Comparison of ENCODE assay signal across 8 cellular contexts in the genomic region with DNA sequence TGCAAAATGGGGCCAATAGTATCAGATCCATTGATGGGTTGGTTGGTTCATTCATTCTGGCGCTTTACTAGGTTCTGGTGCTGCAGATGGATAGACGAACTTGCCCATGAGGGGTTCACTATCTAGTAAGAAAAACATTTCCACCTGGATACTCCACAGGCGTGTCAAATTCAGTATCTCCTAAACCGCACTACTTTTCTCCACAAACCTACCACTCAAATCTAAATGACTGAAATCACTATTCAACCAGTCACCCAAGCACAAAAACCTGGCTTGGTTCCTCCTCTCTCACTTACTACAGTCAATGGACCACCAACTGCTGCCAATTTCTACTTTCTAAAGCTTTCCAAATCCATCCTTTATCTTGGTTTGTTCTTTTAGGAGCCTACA. TPM values are rescaled to one million over a fixed set of nuclear protein-coding genes. Genes with fewer than 3 reads are reported as not detected.
DNase-seq lines count a peak whose midpoint lies in the region; ATAC-seq and TF ChIP-seq lines count a peak whose summit lies in the region.

No MANE protein-coding gene starts in this region.

- H3K4me3 ChIP-seq in muscle layer of colon (ENCODE audit: low read depth in 1 of 2, low read length in 2 of 2): peak overlapping the region; percentile 53 to 92

- CTCF ChIA-PET in MCF 10A (lab: Yijun Ruan, JAX): interaction anchor here (1.1 to 1.2 kb wide), 2 partner anchors 123 to 186 kb away, joined by 3 read pairs; no protein-coding TSS in a partner anchor

- H3K4me3 Mint-ChIP-seq in MCF 10A (ENCODE audit: unreplicated experiment): peak overlapping the region; percentile 85

- DNase-seq in MCF 10A (ENCODE audit: unreplicated experiment): no peak
- DNase-seq in AG20443 (ENCODE audit: low spot score): no peak
- no peak for DNase-seq in posterior cingulate gyrus
- DNase-seq in amygdala (lab: John Stamatoyannopoulos, UW): no peak
- DNase-seq in stimulated activated CD4-positive, alpha-beta T cell treated with anti-CD3 and anti-CD28 coated beads, Interleukin-12 subunit alpha, Interleukin-12 subunit beta, amount 100 ng/mL, for 4 hours: no peak

- H3K27ac ChIP-seq in muscle layer of colon (ENCODE audit: low read depth, low read length): peak overlapping the region; percentile 65

- peak overlapping the region; percentile 72 for H3K27ac Mint-ChIP-seq in MCF 10A (ENCODE audit: low read depth, unreplicated experiment)

- peaks cover 7% of the 10 kb centered on the region for H3K36me3 ChIP-seq in muscle layer of colon (ENCODE audit: insufficient read depth, low read length)

- H3K27me3 ChIP-seq in muscle layer of colon (ENCODE audit: control insufficient read depth in 1 of 2, insufficient read depth in 2 of 2, low read length in 2 of 2): no peaks in the 10 kb centered on the region

- peaks cover 6% of the 10 kb centered on the region for H3K9me3 Mint-ChIP-seq in MCF 10A (ENCODE audit: unreplicated experiment)

- intact Hi-C loops in MCF 10A (cut with micrococcal nuclease) (loop anchor here (5.0 to 10.0 kb wide), 2 partner anchors 186 to 187 kb away; a partner anchor contains a TSS), posterior cingulate gyrus (cut with DNase I) (loop anchor here (5.0 kb wide), 3 partner anchors 96 to 479 kb away; a partner anchor contains a TSS)

- H3K9me3 ChIP-seq in muscle layer of colon (ENCODE audit: low read length): no peaks in the 10 kb centered on the region

- H3K4me1 Mint-ChIP-seq in MCF 10A (ENCODE audit: insufficient read depth, unreplicated experiment): peaks cover 19% of the 10 kb centered on the region

- peaks cover 22% of the 10 kb centered on the region for H3K4me1 ChIP-seq in muscle layer of colon (ENCODE audit: insufficient read depth, low read length)

- H3K9ac ChIP-seq in muscle layer of colon (ENCODE audit: low read length): peak overlapping the region; percentile 85

- no peak for TF ChIP-seq CTCF in MCF 10A (IDR thresholded peaks at IDR 0.05; ENCODE audit: unreplicated experiment)

- H3K27me3 Mint-ChIP-seq in MCF 10A (ENCODE audit: insufficient read depth, unreplicated experiment): no peaks in the 10 kb centered on the region

- POLR2A ChIA-PET in MCF 10A (lab: Yijun Ruan, JAX): interaction anchor here (0.6 to 1.6 kb wide), 7 partner anchors 65 to 575 kb away, joined by 3 to 6 read pairs (median 3); a partner anchor contains a TSS

- H3K36me3 Mint-ChIP-seq in MCF 10A (ENCODE audit: insufficient read depth, unreplicated experiment): peaks cover 10% of the 10 kb centered on the region

- no TSS peak for BruUV-seq in MCF 10A (replicated peaks; lab: Mats Ljungman, UMichigan)

- peak; percentile 5 for ATAC-seq in GM19023 (IDR thresholded peaks at IDR 0.05; ENCODE audit: unreplicated experiment)
- ATAC-seq in HG03565 (IDR thresholded peaks at IDR 0.05; ENCODE audit: unreplicated experiment): peak; percentile 22

RNA-seq across cellular contexts. Expression of a gene that starts 0.6 kb away (rescaled TPM):
- total RNA-seq in MCF 10A (2022): 35.4 and 41.4 TPM in 2 replicates
